In genomic region chr10:23452010-23452655, GRCh38 we compare ENCODE assay signal across 19 cellular contexts. TPM values are rescaled to one million over a fixed set of nuclear protein-coding genes. Genes with fewer than 3 reads are reported as not detected.
DNase-seq lines count a peak whose midpoint lies in the region; ATAC-seq and TF ChIP-seq lines count a peak whose summit lies in the region.
"Had no signal": no experiment of that assay in that cellular context is flagged by ENCODE, and none has a peak within 500 bp of the region (broad histone marks: within the 10 kb centered on the region; RNA-seq: fewer than 3 reads in every experiment).

No MANE protein-coding gene starts in this region.

- no peaks in the 10 kb centered on the region for H3K9me3 Mint-ChIP-seq in IgD-negative memory B cell
- no peaks in the 10 kb centered on the region for H3K9me3 Mint-ChIP-seq in WTC11
- H3K9me3 Mint-ChIP-seq: CD4-positive, alpha-beta memory T cell; HFFc6 had no signal

- H3K27ac Mint-ChIP-seq in IgD-negative memory B cell (peak overlapping the region; percentile 81 to 97 (median 94)), WTC11 (no peak overlapping the region)
- H3K27ac Mint-ChIP-seq: CD4-positive, alpha-beta memory T cell; HFFc6 had no signal

- CTCF ChIA-PET in WTC11 (lab: Charles Lee), result interaction anchor here (1.0 kb wide), 1 partner anchor 14 kb away, joined by 4 read pairs; no protein-coding TSS in a partner anchor

- H3K36me3 Mint-ChIP-seq in IgD-negative memory B cell (peaks cover 1% of the 10 kb centered on the region), WTC11 (no peaks in the 10 kb centered on the region)
- H3K36me3 Mint-ChIP-seq: CD4-positive, alpha-beta memory T cell had no signal

- peaks cover 0 to 17% (median 0%) of the 10 kb centered on the region in 11 experiments; a peak in 3 of 22 replicates for H3K36me3 ChIP-seq in BLaER1 treated with 17β-estradiol and CSF1 and Interleukin-3, amounts not matched to agents 10 nM and 100 nM
- H3K36me3 ChIP-seq in esophagus muscularis mucosa, result no peaks in the 10 kb centered on the region
- H3K36me3 ChIP-seq in gastrocnemius medialis, result no peaks in the 10 kb centered on the region

- peak; percentile 29 for DNase-seq in esophagus muscularis mucosa (ENCODE audit: extremely low spot score)
- no peak for DNase-seq in gastrocnemius medialis
- DNase-seq in effector CD8-positive, alpha-beta T cell (lab: John Stamatoyannopoulos, UW), result no peak
- DNase-seq in central memory CD4-positive, alpha-beta T cell, result no peak
- no peak for DNase-seq in GOT3 (lab: John Stamatoyannopoulos, UW)
- no peak for DNase-seq in WTC11 (ENCODE audit: low spot score)
- DNase-seq: ACHN; AML-193; Calu3; CD4-positive, alpha-beta memory T cell; DMS53; HFFc6; KG1; NCI-H1436; NCI-H2029 treated with DMSO at 0.1 percent for 48 hours; NCI-H510A; NCI-H774 had no signal

- no peak for TF ChIP-seq EP300 in esophagus muscularis mucosa (IDR thresholded peaks at IDR 0.05)

- POLR2A ChIA-PET in WTC11 (lab: Charles Lee), result no interaction called here

- peak overlapping the region in 3 of 10 experiments; percentile 16 to 26 (median 25); a peak in 4 of 20 replicates for H3K4me3 ChIP-seq in BLaER1 treated with 17β-estradiol and CSF1 and Interleukin-3, amounts not matched to agents 10 nM and 100 nM
- H3K4me3 ChIP-seq in esophagus muscularis mucosa (no peak overlapping the region), gastrocnemius medialis (no peak overlapping the region)

- intact Hi-C loops in esophagus muscularis mucosa (cut with DNase I), result no loop called here
- intact Hi-C loops in gastrocnemius medialis (cut with DNase I; ENCODE audit: low total_unique reads), result no loop called here

- ATAC-seq in gastrocnemius medialis, result peak in 1 of 2 donors; percentile 12
- ATAC-seq in WTC11, result no peak

- no peaks in the 10 kb centered on the region for H3K27me3 ChIP-seq in BLaER1 treated with 17β-estradiol and CSF1 and Interleukin-3, amounts not matched to agents 10 nM and 100 nM
- H3K27me3 ChIP-seq in esophagus muscularis mucosa (no peaks in the 10 kb centered on the region), gastrocnemius medialis (no peaks in the 10 kb centered on the region)

- peaks cover 30 to 38% (median 34%) of the 10 kb centered on the region in 3 donors for H3K4me1 Mint-ChIP-seq in IgD-negative memory B cell
- H3K4me1 Mint-ChIP-seq in WTC11, result peaks cover 21% of the 10 kb centered on the region

- H3K4me3 Mint-ChIP-seq in IgD-negative memory B cell (peak overlapping the region in 2 of 4 donors; percentile 80 to 93), WTC11 (no peak overlapping the region)
- H3K4me3 Mint-ChIP-seq: CD4-positive, alpha-beta memory T cell; HFFc6 had no signal

- TF ChIP-seq CTCF in esophagus muscularis mucosa (IDR thresholded peaks at IDR 0.05) (no peak), gastrocnemius medialis (IDR thresholded peaks at IDR 0.05 in 4 of 5, conservative IDR thresholded peaks at IDR 0.05 in 1 of 5) (no peak), WTC11 (IDR thresholded peaks at IDR 0.05) (no peak)

- H3K4me1 ChIP-seq in BLaER1 treated with 17β-estradiol and CSF1 and Interleukin-3, amounts not matched to agents 10 nM and 100 nM, result peaks cover 60 to 91% (median 80%) of the 10 kb centered on the region in 10 experiments
- H3K4me1 ChIP-seq in esophagus muscularis mucosa, result peaks cover 3 to 21% (median 13%) of the 10 kb centered on the region in 4 donors
- peaks cover 5 to 25% of the 10 kb centered on the region in 2 donors for H3K4me1 ChIP-seq in gastrocnemius medialis

- peaks cover 0 to 16% (median 0%) of the 10 kb centered on the region in 11 experiments; a peak in 3 of 22 replicates for H4K20me1 ChIP-seq in BLaER1 treated with 17β-estradiol and CSF1 and Interleukin-3, amounts not matched to agents 10 nM and 100 nM

- H3K4me2 ChIP-seq in BLaER1 treated with 17β-estradiol and CSF1 and Interleukin-3, amounts not matched to agents 10 nM and 100 nM, result peak overlapping the region; percentile 57 to 98 (median 79)

- TF ChIP-seq POLR2A in esophagus muscularis mucosa (IDR thresholded peaks at IDR 0.05; ENCODE audit: low read depth) (no peak), gastrocnemius medialis (IDR thresholded peaks at IDR 0.05) (no peak)

- H3K9me3 ChIP-seq in BLaER1 treated with 17β-estradiol and CSF1 and Interleukin-3, amounts not matched to agents 10 nM and 100 nM (replicated peaks in 1 of 11), result peaks cover 0 to 19% (median 0%) of the 10 kb centered on the region in 11 experiments; a peak in 4 of 22 replicates
- H3K9me3 ChIP-seq in esophagus muscularis mucosa, result no peaks in the 10 kb centered on the region
- H3K9me3 ChIP-seq in gastrocnemius medialis, result no peaks in the 10 kb centered on the region

- peak overlapping the region; percentile 10 to 74 (median 61); a peak in 10 of 22 replicates for H3K9ac ChIP-seq in BLaER1 treated with 17β-estradiol and CSF1 and Interleukin-3, amounts not matched to agents 10 nM and 100 nM

- H3K27ac ChIP-seq in BLaER1 treated with 17β-estradiol and CSF1 and Interleukin-3, amounts not matched to agents 10 nM and 100 nM, result peak overlapping the region; percentile 44 to 83 (median 73)
- no peak overlapping the region for H3K27ac ChIP-seq in esophagus muscularis mucosa (replicated peaks in 1 of 4)
- peak overlapping the region; percentile 27 to 54 (median 36) for H3K27ac ChIP-seq in gastrocnemius medialis

- H3K27me3 Mint-ChIP-seq in IgD-negative memory B cell (no peaks in the 10 kb centered on the region), WTC11 (ENCODE audit: low read depth) (no peaks in the 10 kb centered on the region)
- H3K27me3 Mint-ChIP-seq: CD4-positive, alpha-beta memory T cell had no signal

- in situ Hi-C loops in gastrocnemius medialis (cut with MboI; ENCODE audit: low sequenced_read_pairs in 4 of 4), result no loop called here

- WGBS in esophagus muscularis mucosa, result 86% methylated on average over 4 of the region's 4 CpGs

TF ChIP-seq in WTC11, 78 proteins besides CTCF, POLR2A, EP300 and RAD21:
- TF ChIP-seq GTF2I (CRISPR knock-in tag; conservative IDR thresholded peaks at IDR 0.05) (no peak), SP1 (CRISPR knock-in tag; conservative IDR thresholded peaks at IDR 0.05) (no peak), TEAD4 (CRISPR knock-in tag; IDR thresholded peaks at IDR 0.05) (no peak), E2F5 (CRISPR knock-in tag; IDR thresholded peaks at IDR 0.05) (no peak)
- TF ChIP-seq, protein P1, sequence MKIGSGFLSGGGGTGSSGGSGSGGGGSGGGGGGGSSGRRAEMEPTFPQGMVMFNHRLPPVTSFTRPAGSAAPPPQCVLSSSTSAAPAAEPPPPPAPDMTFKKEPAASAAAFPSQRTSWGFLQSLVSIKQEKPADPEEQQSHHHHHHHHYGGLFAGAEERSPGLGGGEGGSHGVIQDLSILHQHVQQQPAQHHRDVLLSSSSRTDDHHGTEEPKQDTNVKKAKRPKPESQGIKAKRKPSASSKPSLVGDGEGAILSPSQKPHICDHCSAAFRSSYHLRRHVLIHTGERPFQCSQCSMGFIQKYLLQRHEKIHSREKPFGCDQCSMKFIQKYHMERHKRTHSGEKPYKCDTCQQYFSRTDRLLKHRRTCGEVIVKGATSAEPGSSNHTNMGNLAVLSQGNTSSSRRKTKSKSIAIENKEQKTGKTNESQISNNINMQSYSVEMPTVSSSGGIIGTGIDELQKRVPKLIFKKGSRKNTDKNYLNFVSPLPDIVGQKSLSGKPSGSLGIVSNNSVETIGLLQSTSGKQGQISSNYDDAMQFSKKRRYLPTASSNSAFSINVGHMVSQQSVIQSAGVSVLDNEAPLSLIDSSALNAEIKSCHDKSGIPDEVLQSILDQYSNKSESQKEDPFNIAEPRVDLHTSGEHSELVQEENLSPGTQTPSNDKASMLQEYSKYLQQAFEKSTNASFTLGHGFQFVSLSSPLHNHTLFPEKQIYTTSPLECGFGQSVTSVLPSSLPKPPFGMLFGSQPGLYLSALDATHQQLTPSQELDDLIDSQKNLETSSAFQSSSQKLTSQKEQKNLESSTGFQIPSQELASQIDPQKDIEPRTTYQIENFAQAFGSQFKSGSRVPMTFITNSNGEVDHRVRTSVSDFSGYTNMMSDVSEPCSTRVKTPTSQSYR (CRISPR knock-in tag; IDR thresholded peaks at IDR 0.05), result no peak

RNA-seq across cellular contexts. Expression of gene OTUD1, which starts 13.3 kb away (rescaled TPM):
- 16.4 TPM for polyA plus RNA-seq in IgD-negative memory B cell
- 10 to 100 TPM in 3 of 4 donors, 1 to 10 TPM in 1; 9.3 to 19.1 (median 11.4) TPM for total RNA-seq in esophagus muscularis mucosa
- total RNA-seq in gastrocnemius medialis, result 10 to 100 TPM in 1 of 4 donors, 1 to 10 TPM in 3; 5.3 to 16.9 (median 7.7) TPM
- total RNA-seq in WTC11 (2021), result 7.9 to 9.8 TPM (median 9.0 TPM) in 3 replicates

Comparison
In these comparisons a context has a peak if more than half of its experiments do, and no peak if none do; other contexts are left out.
1. H3K27ac ChIP-seq: peak in BLaER1 treated with 17β-estradiol and CSF1 and Interleukin-3, amounts not matched to agents 10 nM and 100 nM (11 of 11) and gastrocnemius medialis (4 of 4); none in esophagus muscularis mucosa (0 of 4).